Comparison of ENCODE assay signal across 1 cellular context in the genomic region with DNA sequence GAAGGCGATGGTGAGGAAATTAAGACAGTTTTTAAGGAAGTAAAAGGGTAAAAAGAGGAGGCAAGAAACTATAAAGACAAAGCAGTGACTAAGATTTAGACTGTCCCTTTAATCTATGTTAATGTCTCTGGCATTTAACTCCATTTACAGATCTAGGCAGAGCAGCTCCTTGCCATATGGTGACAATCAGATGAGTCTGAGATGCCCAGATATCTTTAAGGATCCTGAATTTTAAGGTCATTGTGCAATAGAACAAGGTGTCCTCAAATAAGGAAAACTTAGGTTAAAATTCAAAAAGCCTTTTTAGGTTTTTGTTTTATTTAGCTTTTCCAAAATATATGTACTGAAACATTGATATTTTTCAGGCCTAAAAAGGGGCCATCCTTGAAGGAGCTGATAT.
TF ChIP-seq lines count a peak whose summit lies in the region.

No MANE protein-coding gene starts in this region.

TF ChIP-seq in K562, 482 proteins besides CTCF, POLR2A, EP300 and RAD21:
- no peak for TF ChIP-seq CEBPG (CRISPR knock-in tag; IDR thresholded peaks at IDR 0.05)
- peak; percentile 14 to 71; a peak in 1 of 4 replicates for TF ChIP-seq CEBPG (tag; conservative IDR thresholded peaks at IDR 0.05 in 1 of 2, IDR thresholded peaks at IDR 0.05 in 1 of 2)
- no peak for TF ChIP-seq PTRF (tag; IDR thresholded peaks at IDR 0.05)
- TF ChIP-seq SIRT6 (IDR thresholded peaks at IDR 0.05; ENCODE audit: low read depth, low read length): no peak
- no peak for TF ChIP-seq TARDBP (IDR thresholded peaks at IDR 0.05)
- TF ChIP-seq, protein P1, sequence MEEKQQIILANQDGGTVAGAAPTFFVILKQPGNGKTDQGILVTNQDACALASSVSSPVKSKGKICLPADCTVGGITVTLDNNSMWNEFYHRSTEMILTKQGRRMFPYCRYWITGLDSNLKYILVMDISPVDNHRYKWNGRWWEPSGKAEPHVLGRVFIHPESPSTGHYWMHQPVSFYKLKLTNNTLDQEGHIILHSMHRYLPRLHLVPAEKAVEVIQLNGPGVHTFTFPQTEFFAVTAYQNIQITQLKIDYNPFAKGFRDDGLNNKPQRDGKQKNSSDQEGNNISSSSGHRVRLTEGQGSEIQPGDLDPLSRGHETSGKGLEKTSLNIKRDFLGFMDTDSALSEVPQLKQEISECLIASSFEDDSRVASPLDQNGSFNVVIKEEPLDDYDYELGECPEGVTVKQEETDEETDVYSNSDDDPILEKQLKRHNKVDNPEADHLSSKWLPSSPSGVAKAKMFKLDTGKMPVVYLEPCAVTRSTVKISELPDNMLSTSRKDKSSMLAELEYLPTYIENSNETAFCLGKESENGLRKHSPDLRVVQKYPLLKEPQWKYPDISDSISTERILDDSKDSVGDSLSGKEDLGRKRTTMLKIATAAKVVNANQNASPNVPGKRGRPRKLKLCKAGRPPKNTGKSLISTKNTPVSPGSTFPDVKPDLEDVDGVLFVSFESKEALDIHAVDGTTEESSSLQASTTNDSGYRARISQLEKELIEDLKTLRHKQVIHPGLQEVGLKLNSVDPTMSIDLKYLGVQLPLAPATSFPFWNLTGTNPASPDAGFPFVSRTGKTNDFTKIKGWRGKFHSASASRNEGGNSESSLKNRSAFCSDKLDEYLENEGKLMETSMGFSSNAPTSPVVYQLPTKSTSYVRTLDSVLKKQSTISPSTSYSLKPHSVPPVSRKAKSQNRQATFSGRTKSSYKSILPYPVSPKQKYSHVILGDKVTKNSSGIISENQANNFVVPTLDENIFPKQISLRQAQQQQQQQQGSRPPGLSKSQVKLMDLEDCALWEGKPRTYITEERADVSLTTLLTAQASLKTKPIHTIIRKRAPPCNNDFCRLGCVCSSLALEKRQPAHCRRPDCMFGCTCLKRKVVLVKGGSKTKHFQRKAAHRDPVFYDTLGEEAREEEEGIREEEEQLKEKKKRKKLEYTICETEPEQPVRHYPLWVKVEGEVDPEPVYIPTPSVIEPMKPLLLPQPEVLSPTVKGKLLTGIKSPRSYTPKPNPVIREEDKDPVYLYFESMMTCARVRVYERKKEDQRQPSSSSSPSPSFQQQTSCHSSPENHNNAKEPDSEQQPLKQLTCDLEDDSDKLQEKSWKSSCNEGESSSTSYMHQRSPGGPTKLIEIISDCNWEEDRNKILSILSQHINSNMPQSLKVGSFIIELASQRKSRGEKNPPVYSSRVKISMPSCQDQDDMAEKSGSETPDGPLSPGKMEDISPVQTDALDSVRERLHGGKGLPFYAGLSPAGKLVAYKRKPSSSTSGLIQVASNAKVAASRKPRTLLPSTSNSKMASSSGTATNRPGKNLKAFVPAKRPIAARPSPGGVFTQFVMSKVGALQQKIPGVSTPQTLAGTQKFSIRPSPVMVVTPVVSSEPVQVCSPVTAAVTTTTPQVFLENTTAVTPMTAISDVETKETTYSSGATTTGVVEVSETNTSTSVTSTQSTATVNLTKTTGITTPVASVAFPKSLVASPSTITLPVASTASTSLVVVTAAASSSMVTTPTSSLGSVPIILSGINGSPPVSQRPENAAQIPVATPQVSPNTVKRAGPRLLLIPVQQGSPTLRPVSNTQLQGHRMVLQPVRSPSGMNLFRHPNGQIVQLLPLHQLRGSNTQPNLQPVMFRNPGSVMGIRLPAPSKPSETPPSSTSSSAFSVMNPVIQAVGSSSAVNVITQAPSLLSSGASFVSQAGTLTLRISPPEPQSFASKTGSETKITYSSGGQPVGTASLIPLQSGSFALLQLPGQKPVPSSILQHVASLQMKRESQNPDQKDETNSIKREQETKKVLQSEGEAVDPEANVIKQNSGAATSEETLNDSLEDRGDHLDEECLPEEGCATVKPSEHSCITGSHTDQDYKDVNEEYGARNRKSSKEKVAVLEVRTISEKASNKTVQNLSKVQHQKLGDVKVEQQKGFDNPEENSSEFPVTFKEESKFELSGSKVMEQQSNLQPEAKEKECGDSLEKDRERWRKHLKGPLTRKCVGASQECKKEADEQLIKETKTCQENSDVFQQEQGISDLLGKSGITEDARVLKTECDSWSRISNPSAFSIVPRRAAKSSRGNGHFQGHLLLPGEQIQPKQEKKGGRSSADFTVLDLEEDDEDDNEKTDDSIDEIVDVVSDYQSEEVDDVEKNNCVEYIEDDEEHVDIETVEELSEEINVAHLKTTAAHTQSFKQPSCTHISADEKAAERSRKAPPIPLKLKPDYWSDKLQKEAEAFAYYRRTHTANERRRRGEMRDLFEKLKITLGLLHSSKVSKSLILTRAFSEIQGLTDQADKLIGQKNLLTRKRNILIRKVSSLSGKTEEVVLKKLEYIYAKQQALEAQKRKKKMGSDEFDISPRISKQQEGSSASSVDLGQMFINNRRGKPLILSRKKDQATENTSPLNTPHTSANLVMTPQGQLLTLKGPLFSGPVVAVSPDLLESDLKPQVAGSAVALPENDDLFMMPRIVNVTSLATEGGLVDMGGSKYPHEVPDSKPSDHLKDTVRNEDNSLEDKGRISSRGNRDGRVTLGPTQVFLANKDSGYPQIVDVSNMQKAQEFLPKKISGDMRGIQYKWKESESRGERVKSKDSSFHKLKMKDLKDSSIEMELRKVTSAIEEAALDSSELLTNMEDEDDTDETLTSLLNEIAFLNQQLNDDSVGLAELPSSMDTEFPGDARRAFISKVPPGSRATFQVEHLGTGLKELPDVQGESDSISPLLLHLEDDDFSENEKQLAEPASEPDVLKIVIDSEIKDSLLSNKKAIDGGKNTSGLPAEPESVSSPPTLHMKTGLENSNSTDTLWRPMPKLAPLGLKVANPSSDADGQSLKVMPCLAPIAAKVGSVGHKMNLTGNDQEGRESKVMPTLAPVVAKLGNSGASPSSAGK (IDR thresholded peaks at IDR 0.05): no peak
- TF ChIP-seq HNRNPH1 (optimal IDR thresholded peaks at IDR 0.05; ENCODE audit: low read depth, low read length): no peak
- peak; percentile 73 for TF ChIP-seq CEBPB (tag; IDR thresholded peaks at IDR 0.05)
